In genomic region chr20:14178528-14178927, GRCh38 we compare ENCODE assay signal across 20 cellular contexts.
DNase-seq lines count a peak whose midpoint lies in the region; ATAC-seq, FAIRE-seq and TF ChIP-seq lines count a peak whose summit lies in the region.
"Had no signal": no experiment of that assay in that cellular context is flagged by ENCODE, and none has a peak within 500 bp of the region (broad histone marks: within the 10 kb centered on the region; RNA-seq: fewer than 3 reads in every experiment).

No MANE protein-coding gene starts in this region.

- no peak overlapping the region for H3K23ac ChIP-seq in IMR-90 (ENCODE audit: low read depth, low read length)
- H3K23ac ChIP-seq in H1 (ENCODE audit: insufficient read length): no peak overlapping the region

- H3K36me3 ChIP-seq in IMR-90 (ENCODE audit: control insufficient read depth, insufficient read depth, low read length): no peaks in the 10 kb centered on the region
- H3K36me3 ChIP-seq in H1 (ENCODE audit: control insufficient read depth in 2 of 4, insufficient read depth in 4 of 4, low read length in 3 of 4): no peaks in the 10 kb centered on the region; a peak in 1 of 8 replicates
- H3K36me3 ChIP-seq: BLaER1 treated with 17β-estradiol and CSF1 and Interleukin-3, amounts not matched to agents 10 nM and 100 nM had no signal

- no peak for DNase-seq in A549 (ENCODE audit: low read depth in 1 of 2, low spot score in 1 of 2)
- DNase-seq in IMR-90: no peak
- DNase-seq in H1 (ENCODE audit: low read depth in 1 of 2, low spot score in 2 of 2): no peak
- DNase-seq in posterior vena cava (ENCODE audit: low spot score): no peak
- no peak for DNase-seq in activated CD8-positive, alpha-beta memory T cell treated with anti-CD3 and anti-CD28 coated beads for 24 hours
- DNase-seq: 8988T; AML-193; Caco-2; Calu3; CD4-positive, alpha-beta T cell; CD8-positive, alpha-beta T cell; DMS79 treated with DMSO at 0.1 percent for 48 hours; GF-D8 had no signal

- H3K4ac ChIP-seq in IMR-90 (ENCODE audit: low read depth, low read length) (no peak overlapping the region), H1 (replicated peaks; ENCODE audit: insufficient read length, low read depth, low read length) (no peak overlapping the region)

- peak; percentile 36 for FAIRE-seq in A549 (lab: Jason Lieb, UNC)
- FAIRE-seq in H1 (lab: Jason Lieb, UNC): no peak
- FAIRE-seq: A204.1, D721Med, G401.6, GM12891, GM19239 had no signal

- no peak overlapping the region for H2AK9ac ChIP-seq in IMR-90 (replicated peaks; ENCODE audit: low read depth, low read length, poor library complexity)

- H3K4me2 ChIP-seq in A549 (no peak overlapping the region), IMR-90 (ENCODE audit: low read depth, low read length) (no peak overlapping the region), H1 (ENCODE audit: insufficient read depth in 1 of 2, low read depth in 2 of 2, low read length in 2 of 2) (no peak overlapping the region)
- H3K4me2 ChIP-seq: BLaER1 treated with 17β-estradiol and CSF1 and Interleukin-3, amounts not matched to agents 10 nM and 100 nM had no signal

- CTCF ChIA-PET in A549 (lab: Yijun Ruan, JAX): interaction anchor here (0.7 kb wide), 1 partner anchor 11 kb away, joined by 5 read pairs; no protein-coding TSS in a partner anchor
- CTCF ChIA-PET in IMR-90 (lab: Yijun Ruan, JAX): no interaction called here
- CTCF ChIA-PET in H1 (lab: Charles Lee; ENCODE audit: partially characterized antibody): no interaction called here

- H3K4me1 ChIP-seq in A549 (no peaks in the 10 kb centered on the region), IMR-90 (ENCODE audit: control insufficient read depth, insufficient read depth, low read length) (no peaks in the 10 kb centered on the region), H1 (replicated peaks in 1 of 4; ENCODE audit: control insufficient read depth in 3 of 4, insufficient read depth in 4 of 4, low read length in 3 of 4) (no peaks in the 10 kb centered on the region)
- H3K4me1 ChIP-seq: BLaER1 treated with 17β-estradiol and CSF1 and Interleukin-3, amounts not matched to agents 10 nM and 100 nM; Caco-2 had no signal

- H4K5ac ChIP-seq in IMR-90 (ENCODE audit: low read depth, low read length) (no peak overlapping the region), H1 (ENCODE audit: insufficient read length, low read depth, low read length) (no peak overlapping the region)

- TF ChIP-seq POLR2A in A549 (IDR thresholded peaks at IDR 0.05; ENCODE audit: low read length): no peak
- no peak for TF ChIP-seq POLR2A in IMR-90 (IDR thresholded peaks at IDR 0.05; ENCODE audit: low read depth, low read length)
- TF ChIP-seq POLR2A in H1 (IDR thresholded peaks at IDR 0.05; ENCODE audit: control extremely low read depth in 1 of 2, low read depth in 2 of 2, low read length in 2 of 2): no peak

- H2BK15ac ChIP-seq in IMR-90 (ENCODE audit: low read depth, low read length): no peak overlapping the region
- no peak overlapping the region for H2BK15ac ChIP-seq in H1 (ENCODE audit: low read length)

- intact Hi-C loops in IMR-90 (cut with micrococcal nuclease): no loop called here
- intact Hi-C loops in posterior vena cava (cut with DNase I): no loop called here

- H4K8ac ChIP-seq in IMR-90 (ENCODE audit: low read depth in 2 of 2, low read length in 2 of 2) (no peak overlapping the region), H1 (ENCODE audit: extremely low read depth, insufficient read depth, low read length) (no peak overlapping the region)

- H3K79me1 ChIP-seq in IMR-90 (ENCODE audit: low read depth in 1 of 2, low read length in 2 of 2) (no peaks in the 10 kb centered on the region), H1 (ENCODE audit: low read depth, low read length) (no peaks in the 10 kb centered on the region)

- no peaks in the 10 kb centered on the region for H3K79me2 ChIP-seq in H1 (ENCODE audit: control insufficient read depth in 1 of 2, insufficient read depth in 2 of 2, low read length in 2 of 2)

- no peak overlapping the region for H3K18ac ChIP-seq in IMR-90 (ENCODE audit: low read depth, low read length)
- H3K18ac ChIP-seq in H1 (ENCODE audit: extremely low read depth, low read length): no peak overlapping the region

- H3K9me3 ChIP-seq in A549 (peaks cover 13% of the 10 kb centered on the region; the same call in 2 of the 3 replicates), IMR-90 (ENCODE audit: control insufficient read depth, insufficient read depth, low read length) (peaks cover 2% of the 10 kb centered on the region; the same call in 1 of the 2 replicates), H1 (ENCODE audit: insufficient read depth in 2 of 2, low read depth in 1 of 2, low read length in 1 of 2) (peaks cover 10 to 12% of the 10 kb centered on the region in 2 experiments; a peak in 2 of 4 replicates)

- TF ChIP-seq RAD21 in A549 (conservative IDR thresholded peaks at IDR 0.05 in 1 of 2, IDR thresholded peaks at IDR 0.05 in 1 of 2) (no peak), IMR-90 (IDR thresholded peaks at IDR 0.05; ENCODE audit: low read length) (no peak), H1 (IDR thresholded peaks at IDR 0.05 in 1 of 2, conservative IDR thresholded peaks at IDR 0.05 in 1 of 2; ENCODE audit: low read depth in 2 of 2, low read length in 2 of 2) (no peak)

- no peak overlapping the region for H2BK12ac ChIP-seq in H1 (ENCODE audit: low read depth, low read length)

- H3K9ac ChIP-seq in IMR-90 (ENCODE audit: low read depth, low read length) (no peak overlapping the region), H1 (replicated peaks in 1 of 4; ENCODE audit: extremely low read depth in 1 of 4, low read depth in 3 of 4, low read length in 3 of 4) (no peak overlapping the region)
- H3K9ac ChIP-seq: BLaER1 treated with 17β-estradiol and CSF1 and Interleukin-3, amounts not matched to agents 10 nM and 100 nM had no signal

- no peak for ATAC-seq in A549
- no peak for ATAC-seq in IMR-90 (ENCODE audit: low read depth)
- ATAC-seq: CD8-positive, alpha-beta T cell had no signal

- H3K27ac ChIP-seq in A549: no peak overlapping the region
- H3K27ac ChIP-seq in IMR-90 (ENCODE audit: insufficient read depth, low read length): no peak overlapping the region
- H3K27ac ChIP-seq in H1 (ENCODE audit: low read depth, low read length): no peak overlapping the region
- H3K27ac ChIP-seq: BLaER1 treated with 17β-estradiol and CSF1 and Interleukin-3, amounts not matched to agents 10 nM and 100 nM; C4-2B had no signal

- TF ChIP-seq EP300 in A549 (IDR thresholded peaks at IDR 0.05) (no peak), H1 (IDR thresholded peaks at IDR 0.05; ENCODE audit: borderline replicate concordance in 1 of 2, low read depth in 2 of 2, low read length in 2 of 2) (no peak)

- H3K23me2 ChIP-seq in H1 (ENCODE audit: low read depth, low read length): no peaks in the 10 kb centered on the region; the same call in 1 of the 2 replicates

- H2AFZ ChIP-seq in IMR-90 (replicated peaks; ENCODE audit: low read length, poor library complexity): no peak overlapping the region
- no peak overlapping the region for H2AFZ ChIP-seq in H1 (ENCODE audit: low read length)

- H2BK20ac ChIP-seq in IMR-90 (ENCODE audit: low read depth, low read length): no peak overlapping the region
- H2BK20ac ChIP-seq in H1 (ENCODE audit: low read length): no peak overlapping the region

- H3K56ac ChIP-seq in IMR-90 (ENCODE audit: extremely low read depth, insufficient read depth, low read length) (no peak overlapping the region), H1 (replicated peaks; ENCODE audit: insufficient read length, low read depth, low read length) (no peak overlapping the region)

- dilution Hi-C loops in IMR-90 (cut with HindIII; ENCODE audit: low sequenced_read_pairs, unreplicated experiment): no loop called here

- H2BK120ac ChIP-seq in IMR-90 (ENCODE audit: low read depth, low read length) (no peak overlapping the region), H1 (replicated peaks; ENCODE audit: low read depth, low read length) (no peak overlapping the region)

- no peak overlapping the region for H3K14ac ChIP-seq in IMR-90 (replicated peaks; ENCODE audit: low read depth, low read length)
- H3K14ac ChIP-seq in H1 (ENCODE audit: insufficient read length): no peak overlapping the region

- H3K4me3 ChIP-seq in A549 (no peak overlapping the region), IMR-90 (ENCODE audit: insufficient read depth, low read depth, low read length) (no peak overlapping the region), H1 (ENCODE audit: extremely low read depth in 1 of 4, insufficient read depth in 2 of 4, low read depth in 3 of 4, low read length in 4 of 4) (no peak overlapping the region)
- H3K4me3 ChIP-seq: BLaER1 treated with 17β-estradiol and CSF1 and Interleukin-3, amounts not matched to agents 10 nM and 100 nM had no signal

- H3K9me1 ChIP-seq in IMR-90 (ENCODE audit: insufficient read depth, low read length): no peaks in the 10 kb centered on the region

- in situ Hi-C loops in IMR-90 (cut with MboI; ENCODE audit: low sequenced_read_pairs): no loop called here

- no peak for TF ChIP-seq CTCF in A549 (IDR thresholded peaks at IDR 0.05)
- no peak for TF ChIP-seq CTCF in IMR-90 (conservative IDR thresholded peaks at IDR 0.05; ENCODE audit: low read depth, low read length)
- TF ChIP-seq CTCF in H1 (IDR thresholded peaks at IDR 0.05; ENCODE audit: control extremely low read depth in 1 of 3, insufficient read depth in 1 of 3, low read depth in 1 of 3, low read length in 3 of 3): no peak

- H3K27me3 ChIP-seq in IMR-90 (ENCODE audit: control insufficient read depth, insufficient read depth, low read length) (no peaks in the 10 kb centered on the region), H1 (replicated peaks in 1 of 4; ENCODE audit: control insufficient read depth in 3 of 4, extremely low read depth in 1 of 4, insufficient read depth in 3 of 4, low read length in 3 of 4) (no peaks in the 10 kb centered on the region)
- H3K27me3 ChIP-seq: BLaER1 treated with 17β-estradiol and CSF1 and Interleukin-3, amounts not matched to agents 10 nM and 100 nM had no signal

- H2AK5ac ChIP-seq in IMR-90 (ENCODE audit: low read depth, low read length) (no peak overlapping the region), H1 (ENCODE audit: low read depth, low read length) (no peak overlapping the region)

- H4K20me1 ChIP-seq in IMR-90 (ENCODE audit: insufficient read depth, low read length) (no peaks in the 10 kb centered on the region), H1 (replicated peaks in 1 of 2; ENCODE audit: control insufficient read depth in 1 of 2, insufficient read depth in 2 of 2, low read length in 2 of 2) (no peaks in the 10 kb centered on the region)
- H4K20me1 ChIP-seq: BLaER1 treated with 17β-estradiol and CSF1 and Interleukin-3, amounts not matched to agents 10 nM and 100 nM had no signal

- POLR2A ChIA-PET in A549 (lab: Yijun Ruan, JAX): no interaction called here
- POLR2A ChIA-PET in IMR-90 (lab: Charles Lee; ENCODE audit: unreplicated experiment): no interaction called here
- POLR2A ChIA-PET in H1 (lab: Charles Lee; ENCODE audit: partially characterized antibody): no interaction called here

- H4K91ac ChIP-seq in IMR-90 (ENCODE audit: insufficient read depth, low read depth, low read length): no peak overlapping the region
- no peak overlapping the region for H4K91ac ChIP-seq in H1 (replicated peaks; ENCODE audit: insufficient read length, low read length)

- BruUV-seq in IMR-90 (replicated peaks; lab: Mats Ljungman, UMichigan): no TSS peak

- 60% methylated on average over 4 of the region's 4 CpGs for WGBS in A549 (ENCODE audit: missing lambda C conversion rate)
- WGBS in IMR-90 (ENCODE audit: extremely low coverage in 2 of 2, insufficient read length in 1 of 2), 2 experiments: no CpG with 5 or more reads among the region's 4 CpGs
- WGBS in H1 (ENCODE audit: extremely low coverage in 1 of 2, insufficient coverage in 1 of 2, insufficient read length in 1 of 2, insufficient replicate concordance in 2 of 2, low coverage in 1 of 2, low lambda C conversion rate in 2 of 2, missing lambda C conversion rate in 1 of 2), 2 experiments: 90% methylated on average over 4 of the region's 4 CpGs; no CpG with 5 or more reads in 1 of the 2 experiments

- H2BK5ac ChIP-seq in IMR-90 (ENCODE audit: low read depth, low read length, poor library complexity, severe bottlenecking) (no peak overlapping the region), H1 (ENCODE audit: low read depth, low read length) (no peak overlapping the region)

Comparison
In these comparisons a context has a peak if more than half of its experiments do, and no peak if none do; other contexts are left out.
1. Of the 18 proteins assayed by ChIP-seq in both H1 and A549: peak only in H1: none; only in A549: none; in both: MAFK; in neither: 17.